ENCODE assay signal across 8 cellular contexts in genomic region chr22:38214248-38215056, GRCh38. TPM values are rescaled to one million over a fixed set of nuclear protein-coding genes. Genes with fewer than 3 reads are reported as not detected.
DNase-seq lines count a peak whose midpoint lies in the region; ATAC-seq and FAIRE-seq lines count a peak whose summit lies in the region.

No MANE protein-coding gene starts in this region.

- H3K27ac Mint-ChIP-seq in activated T-helper 17 cell treated with anti-CD3 and anti-CD28 coated beads, Interleukin-2, amount 50 U/mL, for 72 hours = peak overlapping the region; percentile 48

- no peaks in the 10 kb centered on the region for H3K36me3 ChIP-seq in ES-I3 (ENCODE audit: insufficient read depth, low read length)
- no peaks in the 10 kb centered on the region for H3K36me3 ChIP-seq in aorta (ENCODE audit: control insufficient read depth in 1 of 2, insufficient read depth in 2 of 2, low read length in 1 of 2)

- no peak overlapping the region for H3K27ac ChIP-seq in aorta (ENCODE audit: low read depth in 1 of 2, low read length in 2 of 2)

- ATAC-seq in activated T-helper 17 cell treated with anti-CD3 and anti-CD28 coated beads, Interleukin-2, amount 50 U/mL, for 72 hours (replicated peaks) = no peak
- peak; percentile 51 for ATAC-seq in aorta (ENCODE audit: low FRiP score)
- ATAC-seq in GM21825 (IDR thresholded peaks at IDR 0.05; ENCODE audit: unreplicated experiment) = no peak

- H3K9me3 Mint-ChIP-seq in activated T-helper 17 cell treated with anti-CD3 and anti-CD28 coated beads, Interleukin-2, amount 50 U/mL, for 72 hours = no peaks in the 10 kb centered on the region

- H3K4me1 ChIP-seq in ES-I3 (ENCODE audit: insufficient read depth, low read length) = peaks cover 31% of the 10 kb centered on the region
- peaks cover 0 to 3% of the 10 kb centered on the region in 2 donors for H3K4me1 ChIP-seq in aorta (ENCODE audit: control insufficient read depth in 1 of 2, insufficient read depth in 2 of 2, low read length in 2 of 2)

- H3K9me3 ChIP-seq in ES-I3 (ENCODE audit: control insufficient read depth, insufficient read depth, low read length) (no peaks in the 10 kb centered on the region), aorta (ENCODE audit: control insufficient read depth, low read length) (no peaks in the 10 kb centered on the region)

- in situ Hi-C loops in KBM-7 (cut with MboI; ENCODE audit: low pct_unique_long_range_greater_than_20kb, low sequenced_read_pairs) = no loop called here

- H3K27me3 Mint-ChIP-seq in activated T-helper 17 cell treated with anti-CD3 and anti-CD28 coated beads, Interleukin-2, amount 50 U/mL, for 72 hours = no peaks in the 10 kb centered on the region

- DNase-seq in NAMALWA (ENCODE audit: low spot score) = peak; percentile 60
- DNase-seq in frontal cortex (ENCODE audit: low spot score in 2 of 2) = peak; percentile 69 to 82
- DNase-seq in posterior cingulate gyrus = peak in 7 of 10 donors; percentile 44 to 95 (median 63)
- peak; percentile 76 to 91 for DNase-seq in aorta
- no peak for DNase-seq in KBM-7

- H3K4me3 ChIP-seq in aorta (ENCODE audit: low read length in 2 of 2) = no peak overlapping the region

- peak overlapping the region; percentile 54; the same call in 1 of the 2 replicates for H3K9ac ChIP-seq in ES-I3 (ENCODE audit: low read depth, low read length)

- peaks cover 77% of the 10 kb centered on the region for H3K36me3 Mint-ChIP-seq in activated T-helper 17 cell treated with anti-CD3 and anti-CD28 coated beads, Interleukin-2, amount 50 U/mL, for 72 hours (ENCODE audit: low read depth)

- intact Hi-C loops in posterior cingulate gyrus (cut with DNase I) = no loop called here
- intact Hi-C loops in aorta (cut with DNase I) = no loop called here

- no peak for FAIRE-seq in frontal cortex (lab: Jason Lieb, UNC)

- peak overlapping the region; percentile 46 for H3K4me3 Mint-ChIP-seq in activated T-helper 17 cell treated with anti-CD3 and anti-CD28 coated beads, Interleukin-2, amount 50 U/mL, for 72 hours

- WGBS in aorta, 2 donors = 21 to 32% methylated on average over 56 to 85 of the region's 85 CpGs

- no peaks in the 10 kb centered on the region for H3K27me3 ChIP-seq in aorta (ENCODE audit: control insufficient read depth in 1 of 2, insufficient read depth in 2 of 2, low read length in 1 of 2)

- H3K4me1 Mint-ChIP-seq in activated T-helper 17 cell treated with anti-CD3 and anti-CD28 coated beads, Interleukin-2, amount 50 U/mL, for 72 hours = peaks cover 51% of the 10 kb centered on the region

RNA-seq across cellular contexts. Expression of gene MAFF, which starts 12.7 kb away (rescaled TPM):
- 10 to 100 TPM; 15.7 to 58.8 TPM for total RNA-seq in activated T-helper 17 cell treated with anti-CD3 and anti-CD28 coated beads, Interleukin-2, amount 50 U/mL, for 72 hours
- 1.6 TPM for total RNA-seq in frontal cortex
- total RNA-seq in aorta = 100 to 1,000 TPM in 1 of 2 donors, 10 to 100 TPM in 1; 73.1 to 145 TPM
- polyA plus RNA-seq in aorta = 10 to 100 TPM; 57.4 to 86.8 TPM

RNA-seq across cellular contexts. Expression of gene PLA2G6, which starts 32.8 kb away (rescaled TPM):
- 10 to 100 TPM; 36.6 to 90.7 TPM for total RNA-seq in activated T-helper 17 cell treated with anti-CD3 and anti-CD28 coated beads, Interleukin-2, amount 50 U/mL, for 72 hours
- 19.6 TPM for total RNA-seq in frontal cortex
- 10 to 100 TPM; 25.0 to 25.8 TPM for total RNA-seq in aorta
- polyA plus RNA-seq in aorta = 10 to 100 TPM in 1 of 2 donors, 1 to 10 TPM in 1; 8.8 to 74.1 TPM

RNA-seq across cellular contexts. Expression of gene TMEM184B, which starts 58.4 kb away (rescaled TPM):
- 10 to 100 TPM; 31.5 to 36.5 TPM for total RNA-seq in activated T-helper 17 cell treated with anti-CD3 and anti-CD28 coated beads, Interleukin-2, amount 50 U/mL, for 72 hours
- total RNA-seq in frontal cortex = 6.9 TPM
- 10 to 100 TPM; 96.3 to 96.9 TPM for total RNA-seq in aorta
- 10 to 100 TPM; 17.2 to 46.8 TPM for polyA plus RNA-seq in aorta
